ENCODE assay signal across 21 cellular contexts in genomic region chr13:34086281-34086680, GRCh38.
DNase-seq lines count a peak whose midpoint lies in the region; ATAC-seq and TF ChIP-seq lines count a peak whose summit lies in the region.
"Had no signal": no experiment of that assay in that cellular context is flagged by ENCODE, and none has a peak within 500 bp of the region (broad histone marks: within the 10 kb centered on the region; RNA-seq: fewer than 3 reads in every experiment).

No MANE protein-coding gene starts in this region.

- no peak overlapping the region for H3K9ac ChIP-seq in OCI-LY3 (ENCODE audit: low read length)
- H3K9ac ChIP-seq: neural progenitor cell had no signal

- no peak overlapping the region for H3K4me3 ChIP-seq in OCI-LY3 (ENCODE audit: low read length)
- H3K4me3 ChIP-seq: cardiac muscle cell, left lung, neural progenitor cell, tibial nerve had no signal

- H3K27me3 ChIP-seq in OCI-LY3 (ENCODE audit: low read depth, low read length): no peaks in the 10 kb centered on the region
- H3K27me3 ChIP-seq: cardiac muscle cell, left lung, neural progenitor cell, tibial nerve had no signal

- no peak for TF ChIP-seq CTCF in OCI-LY3 (IDR thresholded peaks at IDR 0.05; ENCODE audit: low read depth, low read length)

- DNase-seq in HPDE6-E6E7 (ENCODE audit: extremely low spot score) (no peak), occipital lobe (lab: John Stamatoyannopoulos, UW) (no peak)
- DNase-seq: activated CD4-positive, CD25-positive, alpha-beta regulatory T cell; activated effector memory CD4-positive, alpha-beta T cell treated with Interleukin-2 at 50 U/mL for 16 hours; AML-193; erythroblast; Karpas-422; left lung; NCI-H526; OCI-M1; SHP77 treated with DMSO at 0.1 percent for 48 hours; stimulated activated naive B cell treated with anti-CD40 and anti-IgM and Interleukin-4, amounts not matched to agents 10 μg/mL and 1 μg/mL and 100 μg/mL, for 72 hours had no signal

- H3K9me3 ChIP-seq in OCI-LY3 (ENCODE audit: insufficient read depth, low read length): peaks cover 8% of the 10 kb centered on the region; the same call in 1 of the 2 replicates

- H4K20me1 ChIP-seq in OCI-LY3 (ENCODE audit: insufficient read depth, low read length): no peaks in the 10 kb centered on the region

- H3K4me2 ChIP-seq in OCI-LY3 (ENCODE audit: low read length): peak overlapping the region; percentile 23
- H3K4me2 ChIP-seq: neural progenitor cell had no signal

- H2AFZ ChIP-seq in OCI-LY3 (ENCODE audit: low read depth, low read length): no peak overlapping the region
- H2AFZ ChIP-seq: neural progenitor cell had no signal

- peaks cover 34% of the 10 kb centered on the region for H3K4me1 ChIP-seq in OCI-LY3 (ENCODE audit: low read length)
- H3K4me1 ChIP-seq: left lung, neural progenitor cell, tibial nerve had no signal

- H3K36me3 ChIP-seq in OCI-LY3 (replicated peaks; ENCODE audit: low read depth, low read length): peaks cover 9% of the 10 kb centered on the region
- H3K36me3 ChIP-seq: cardiac muscle cell, left lung, neural progenitor cell, tibial nerve had no signal

- H3K27ac ChIP-seq in OCI-LY3 (ENCODE audit: low read length): peak overlapping the region; percentile 74
- H3K27ac ChIP-seq: cardiac muscle cell, left lung, neural progenitor cell, tibial nerve had no signal

- H3K79me2 ChIP-seq in OCI-LY3 (ENCODE audit: low read length): no peaks in the 10 kb centered on the region

- ATAC-seq in GM18520 (IDR thresholded peaks at IDR 0.05; ENCODE audit: unreplicated experiment): peak; percentile 45
- peak; percentile 49 for ATAC-seq in GM21367 (IDR thresholded peaks at IDR 0.05; ENCODE audit: unreplicated experiment)
- peak; percentile 91 for ATAC-seq in HG02884 (IDR thresholded peaks at IDR 0.05; ENCODE audit: unreplicated experiment)
- ATAC-seq in GM18517 (IDR thresholded peaks at IDR 0.05; ENCODE audit: unreplicated experiment): no peak
- ATAC-seq in GM21737 (IDR thresholded peaks at IDR 0.05; ENCODE audit: unreplicated experiment): no peak
- ATAC-seq: left lung; stimulated activated naive B cell treated with anti-CD40 and anti-IgM and Interleukin-4, amounts not matched to agents 10 μg/mL and 1 μg/mL and 100 μg/mL, for 72 hours had no signal

Comparison
In these comparisons a context has a peak if more than half of its experiments do, and no peak if none do; other contexts are left out.
1. ATAC-seq: peak in GM18520 (single experiment), GM21367 (single experiment) and HG02884 (single experiment); none in GM18517 (single experiment) and GM21737 (single experiment).